Comparison of ENCODE assay signal across 9 cellular contexts in the genomic region with DNA sequence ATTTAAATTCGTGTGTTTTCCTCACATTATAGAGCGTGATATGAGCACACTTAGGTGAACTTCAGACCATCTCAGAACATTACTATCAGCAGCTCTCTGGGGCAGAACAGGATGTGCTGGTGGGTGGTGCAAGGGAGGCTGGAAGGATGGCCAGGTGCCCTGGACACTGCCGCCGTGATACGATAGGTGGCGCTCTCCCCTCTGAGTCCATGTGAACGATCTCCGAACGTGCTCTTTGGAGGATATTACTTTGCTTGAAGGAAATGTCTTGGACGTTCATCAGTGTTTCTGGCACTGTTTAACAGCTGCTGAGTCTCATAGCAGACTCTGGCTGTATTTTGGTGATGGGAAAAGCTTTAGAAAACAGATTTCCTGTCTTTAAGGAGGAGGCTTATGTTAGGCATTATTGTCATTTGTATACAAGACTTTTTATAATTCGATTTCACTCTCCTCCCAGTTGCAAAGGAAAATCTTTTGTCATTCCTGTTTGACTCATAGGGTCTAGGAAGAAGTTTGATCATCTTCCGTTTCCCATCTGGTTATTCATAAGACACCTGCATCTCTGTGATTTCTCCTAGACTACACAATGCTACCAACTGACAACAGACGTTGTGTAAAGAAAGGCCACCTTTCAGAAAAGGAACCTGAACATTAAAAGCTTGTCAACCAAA.
DNase-seq lines count a peak whose midpoint lies in the region; ATAC-seq and TF ChIP-seq lines count a peak whose summit lies in the region.
"Had no signal": no experiment of that assay in that cellular context is flagged by ENCODE, and none has a peak within 500 bp of the region (broad histone marks: within the 10 kb centered on the region; RNA-seq: fewer than 3 reads in every experiment).

No MANE protein-coding gene starts in this region.

- H3F3A ChIP-seq in SU-DHL-6 (ENCODE audit: insufficient read depth) = no peaks in the 10 kb centered on the region

- H3K9me3 ChIP-seq in SU-DHL-6 (ENCODE audit: insufficient read depth, low read length) = no peaks in the 10 kb centered on the region
- H3K9me3 ChIP-seq in prostate gland = no peaks in the 10 kb centered on the region

- H3K4me3 ChIP-seq in SU-DHL-6 (ENCODE audit: insufficient read depth, low read length, poor library complexity, severe bottlenecking) = no peak overlapping the region
- no peak overlapping the region for H3K4me3 ChIP-seq in prostate gland

- H3K36me3 ChIP-seq in SU-DHL-6 (ENCODE audit: low read length) = no peaks in the 10 kb centered on the region
- H3K36me3 ChIP-seq in prostate gland = no peaks in the 10 kb centered on the region

- DNase-seq in EH (ENCODE audit: low read depth) (peak; percentile 32), head of caudate nucleus (peak in 37 of 42 donors; percentile 5 to 72 (median 32)), prostate gland (ENCODE audit: low spot score) (peak; percentile 12), Kasumi-1 (lab: John Stamatoyannopoulos, UW) (no peak), SHP77 (lab: John Stamatoyannopoulos, UW) (no peak)
- DNase-seq: activated B cell treated with CpG ODN at 0.5 μM for 24 hours had no signal

- no peaks in the 10 kb centered on the region for H3K79me2 ChIP-seq in SU-DHL-6 (ENCODE audit: insufficient read depth, low read length)

- TF ChIP-seq CTCF in SU-DHL-6 (IDR thresholded peaks at IDR 0.05; ENCODE audit: insufficient read depth, low read length, poor library complexity, severe bottlenecking) (peak; percentile 66), prostate gland (IDR thresholded peaks at IDR 0.05) (peak; percentile 22 to 60 (median 44))

- H4K20me1 ChIP-seq in SU-DHL-6 (ENCODE audit: low read depth, low read length) = no peaks in the 10 kb centered on the region

- H2AFZ ChIP-seq in SU-DHL-6 (ENCODE audit: low read depth, low read length, severe bottlenecking) = peak overlapping the region; percentile 49

- H3K4me1 ChIP-seq in prostate gland (replicated peaks) = no peaks in the 10 kb centered on the region

- 22% methylated on average over 13 of the region's 13 CpGs for WGBS in prostate gland

- H3K27me3 ChIP-seq in SU-DHL-6 (ENCODE audit: low read length) = no peaks in the 10 kb centered on the region
- no peaks in the 10 kb centered on the region for H3K27me3 ChIP-seq in prostate gland (replicated peaks; ENCODE audit: insufficient read depth)

- TF ChIP-seq POLR2A in prostate gland (IDR thresholded peaks at IDR 0.05) = no peak

- no peak overlapping the region for H3K27ac ChIP-seq in SU-DHL-6 (ENCODE audit: low read depth, low read length)
- no peak overlapping the region for H3K27ac ChIP-seq in prostate gland

- ATAC-seq in GM19395 (IDR thresholded peaks at IDR 0.05; ENCODE audit: unreplicated experiment) (peak; percentile 96), HG03354 (IDR thresholded peaks at IDR 0.05; ENCODE audit: poor library complexity, severe bottlenecking, unreplicated experiment) (peak; percentile 91)

- intact Hi-C loops in head of caudate nucleus (cut with DNase I) = no loop called here
- intact Hi-C loops in prostate gland (cut with DNase I) = no loop called here

- no peak overlapping the region for H3K4me2 ChIP-seq in SU-DHL-6 (ENCODE audit: low read depth, low read length, poor library complexity, severe bottlenecking)

- H3K9ac ChIP-seq in SU-DHL-6 (ENCODE audit: low read length) = no peak overlapping the region

- no peaks in the 10 kb centered on the region for H3K9me2 ChIP-seq in SU-DHL-6 (replicated peaks; ENCODE audit: insufficient read depth, low read length)

Comparison
In these comparisons a context has a peak if more than half of its experiments do, and no peak if none do; other contexts are left out.
1. DNase-seq: peak in EH (single experiment), head of caudate nucleus (37 of 42) and prostate gland (single experiment); none in Kasumi-1 (0 of 2) and SHP77 (0 of 2).